1 cellular context compared by ENCODE assay signal in the genomic region with DNA sequence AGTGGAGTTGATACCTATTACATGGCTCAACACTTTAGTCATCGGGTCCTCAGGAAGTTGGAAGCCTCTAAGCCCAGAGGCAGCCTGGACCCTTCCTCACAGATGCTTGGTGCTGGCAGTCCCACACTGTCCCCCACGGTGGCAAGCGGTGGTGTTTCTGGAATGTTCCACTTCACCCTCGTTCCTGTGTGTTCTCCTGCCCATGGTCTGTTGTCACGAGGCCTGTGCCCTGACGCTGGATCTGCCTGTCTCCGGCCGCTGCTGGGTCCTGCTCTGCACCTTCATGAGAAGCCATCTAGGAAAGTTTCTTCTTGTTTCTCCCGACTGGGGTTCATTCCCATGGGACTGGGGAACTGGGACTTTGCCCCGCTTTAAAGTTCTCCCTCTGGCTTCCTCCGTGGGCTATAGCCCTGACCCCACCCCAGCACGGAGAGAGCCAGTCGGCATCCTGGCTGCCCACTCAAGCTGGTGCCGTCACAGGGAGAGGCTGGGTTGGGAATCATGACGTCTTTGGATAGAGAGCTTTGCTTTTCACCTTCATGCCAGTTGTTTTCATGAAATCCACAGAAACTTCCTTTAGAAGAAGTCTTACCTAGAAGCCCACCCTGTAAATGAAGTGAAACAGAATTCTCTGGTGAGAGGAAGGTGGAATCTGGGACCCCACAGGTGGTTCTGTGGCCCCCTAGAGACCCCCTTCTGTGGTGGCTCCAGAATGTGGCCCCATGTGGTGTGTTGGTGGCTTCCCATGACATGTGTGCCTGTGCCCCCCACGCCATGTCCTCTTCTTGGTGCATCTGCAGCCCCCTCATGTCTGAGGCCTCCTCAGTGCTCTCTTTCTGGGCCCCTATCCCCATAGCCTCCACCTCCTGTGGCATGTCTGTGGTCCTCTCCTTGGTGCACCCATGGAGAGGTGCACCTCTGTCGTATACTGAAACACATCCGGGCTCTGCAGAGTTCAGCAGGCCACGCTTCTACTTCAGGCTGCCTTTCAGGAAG.
TF ChIP-seq lines count a peak whose summit lies in the region.

No MANE protein-coding gene starts in this region.

TF ChIP-seq in SK-N-SH, 30 proteins besides CTCF, POLR2A, EP300 and RAD21:
- TF ChIP-seq MEF2A (IDR thresholded peaks at IDR 0.05; ENCODE audit: borderline replicate concordance, low read depth) = no peak
